17 cellular contexts compared by ENCODE assay signal in genomic region chr11:121570453-121570852, GRCh38.
"Had no signal": no experiment of that assay in that cellular context is flagged by ENCODE, and none has a peak within 500 bp of the region (broad histone marks: within the 10 kb centered on the region; RNA-seq: fewer than 3 reads in every experiment).

No MANE protein-coding gene starts in this region.

- H3K4me3 Mint-ChIP-seq: activated CD4-positive, alpha-beta memory T cell treated with anti-CD3 and anti-CD28 coated beads for 36 hours; activated CD4-positive, alpha-beta T cell treated with anti-CD3 and anti-CD28 coated beads for 36 hours; activated CD8-positive, alpha-beta memory T cell treated with anti-CD3 and anti-CD28 coated beads, Interleukin-2, amount 10 ng/mL, durations not matched to agents 7 days and 5 days; activated naive CD4-positive, alpha-beta T cell treated with anti-CD3 and anti-CD28 coated beads for 36 hours; activated naive CD8-positive, alpha-beta T cell treated with anti-CD3 and anti-CD28 coated beads, Interleukin-2, amount 50 U/mL, for 24 hours; neural crest cell had no signal

- H3K36me3 ChIP-seq: breast epithelium, thyroid gland had no signal

- H3K9me3 Mint-ChIP-seq: activated CD4-positive, alpha-beta memory T cell treated with anti-CD3 and anti-CD28 coated beads for 36 hours; activated naive CD4-positive, alpha-beta T cell treated with anti-CD3 and anti-CD28 coated beads for 36 hours; activated naive CD8-positive, alpha-beta T cell treated with anti-CD3 and anti-CD28 coated beads, Interleukin-2, amount 50 U/mL, for 24 hours; activated T-helper 2 cell treated with anti-CD3 and anti-CD28 coated beads, Interferon-gamma antibody, Interleukin-2, Interleukin-4, amounts not matched to agents 10 μg/mL and 5 μg/mL and 100 μg/mL, durations not matched to agents 14 hours and 24 hours and 36 hours; neural crest cell had no signal

- H3K4me3 ChIP-seq: ascending aorta, breast epithelium, esophagus squamous epithelium, thyroid gland had no signal

- H3K27ac ChIP-seq: ascending aorta, breast epithelium, esophagus squamous epithelium, thyroid gland, VCaP had no signal

- H3K27ac Mint-ChIP-seq: activated CD4-positive, alpha-beta memory T cell treated with anti-CD3 and anti-CD28 coated beads for 36 hours; activated CD4-positive, alpha-beta T cell treated with anti-CD3 and anti-CD28 coated beads for 36 hours; activated CD8-positive, alpha-beta memory T cell treated with anti-CD3 and anti-CD28 coated beads, Interleukin-2, amount 10 ng/mL, durations not matched to agents 7 days and 5 days; activated naive CD4-positive, alpha-beta T cell treated with anti-CD3 and anti-CD28 coated beads for 36 hours; activated naive CD8-positive, alpha-beta T cell treated with anti-CD3 and anti-CD28 coated beads, Interleukin-2, amount 50 U/mL, for 24 hours; activated T-helper 2 cell treated with anti-CD3 and anti-CD28 coated beads, Interferon-gamma antibody, Interleukin-2, Interleukin-4, amounts not matched to agents 10 μg/mL and 5 μg/mL and 100 μg/mL, durations not matched to agents 14 hours and 24 hours and 36 hours had no signal

- H3K27me3 Mint-ChIP-seq: activated CD4-positive, alpha-beta memory T cell treated with anti-CD3 and anti-CD28 coated beads for 36 hours; activated CD4-positive, alpha-beta T cell treated with anti-CD3 and anti-CD28 coated beads for 36 hours; activated CD8-positive, alpha-beta memory T cell treated with anti-CD3 and anti-CD28 coated beads, Interleukin-2, amount 10 ng/mL, durations not matched to agents 7 days and 5 days; activated naive CD8-positive, alpha-beta T cell treated with anti-CD3 and anti-CD28 coated beads, Interleukin-2, amount 50 U/mL, for 24 hours had no signal

- H3K4me1 ChIP-seq: ascending aorta, breast epithelium had no signal

- DNase-seq: activated CD4-positive, alpha-beta memory T cell treated with anti-CD3 and anti-CD28 coated beads for 36 hours; activated CD4-positive, alpha-beta T cell treated with anti-CD3 and anti-CD28 coated beads for 36 hours; activated CD8-positive, alpha-beta memory T cell treated with anti-CD3 and anti-CD28 coated beads, Interleukin-2, amount 10 ng/mL, durations not matched to agents 7 days and 5 days; activated naive CD4-positive, alpha-beta T cell treated with anti-CD3 and anti-CD28 coated beads for 36 hours; activated naive CD8-positive, alpha-beta T cell treated with anti-CD3 and anti-CD28 coated beads, Interleukin-2, amount 50 U/mL, for 24 hours; activated T-cell treated with anti-CD3 and anti-CD28 coated beads, Interleukin-2, amount 50 U/mL, for 1 hour; cerebellar nuclear complex; effector CD8-positive, alpha-beta T cell; esophagus squamous epithelium; left ventricle myocardium superior; stimulated activated CD4-positive, alpha-beta T cell treated with anti-CD3 and anti-CD28 coated beads, Interleukin-1b, Interleukin-23, amount 100 ng/mL, for 48 hours; thyroid gland had no signal

- H3K4me1 Mint-ChIP-seq: activated CD8-positive, alpha-beta memory T cell treated with anti-CD3 and anti-CD28 coated beads, Interleukin-2, amount 10 ng/mL, durations not matched to agents 7 days and 5 days had no signal

- ATAC-seq: activated CD4-positive, alpha-beta T cell treated with anti-CD3 and anti-CD28 coated beads for 36 hours; activated CD8-positive, alpha-beta memory T cell treated with anti-CD3 and anti-CD28 coated beads, Interleukin-2, amount 10 ng/mL, durations not matched to agents 7 days and 5 days; activated naive CD8-positive, alpha-beta T cell treated with anti-CD3 and anti-CD28 coated beads, Interleukin-2, amount 50 U/mL, for 24 hours; left ventricle myocardium superior had no signal

- H3K27me3 ChIP-seq: ascending aorta, breast epithelium, esophagus squamous epithelium, thyroid gland had no signal

- H3K9me3 ChIP-seq: ascending aorta, breast epithelium, esophagus squamous epithelium, thyroid gland had no signal
